Comparison of ENCODE assay signal across 24 cellular contexts in the genomic region with DNA sequence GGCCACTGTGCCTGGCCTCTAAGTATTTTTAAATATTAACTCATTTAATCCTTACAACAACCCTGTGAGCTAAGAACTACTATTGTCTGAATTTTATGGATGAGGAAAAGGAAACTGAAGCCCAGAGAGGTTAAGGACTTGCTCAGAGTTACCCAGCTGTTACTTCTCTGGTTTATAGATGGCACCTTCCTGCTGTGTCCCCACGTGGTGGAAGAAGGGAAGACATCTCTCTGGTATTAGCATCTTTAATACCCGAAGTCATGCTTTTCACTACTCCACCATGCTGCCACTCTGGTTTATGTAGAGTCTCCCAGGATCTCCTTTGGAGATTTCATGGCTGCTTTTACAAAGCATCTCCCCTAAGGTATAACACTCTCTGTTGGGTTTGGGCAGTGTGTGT.
A peak's percentile ranks its signal among the peaks of the same experiment; 100 is the strongest.
DNase-seq lines count a peak whose midpoint lies in the region; ATAC-seq, FAIRE-seq and TF ChIP-seq lines count a peak whose summit lies in the region.
"Had no signal": no experiment of that assay in that cellular context is flagged by ENCODE, and none has a peak within 500 bp of the region (broad histone marks: within the 10 kb centered on the region; RNA-seq: fewer than 3 reads in every experiment).

No MANE protein-coding gene starts in this region.

- no peak for FAIRE-seq in GM19239 (lab: Jason Lieb, UNC)
- FAIRE-seq: bronchial epithelial cell, GM18507, H54 had no signal

- H3K9ac ChIP-seq in MM.1S (ENCODE audit: low read length) (no peak overlapping the region), endodermal cell (ENCODE audit: extremely low read depth, low read length, poor library complexity, severe bottlenecking) (no peak overlapping the region)

- H3K27me3 ChIP-seq in MM.1S (replicated peaks; ENCODE audit: insufficient read depth, low read length): no peaks in the 10 kb centered on the region
- H3K27me3 ChIP-seq in endodermal cell (ENCODE audit: control insufficient read depth, insufficient read depth, low read length, poor library complexity, severe bottlenecking): no peaks in the 10 kb centered on the region
- H3K27me3 ChIP-seq: upper lobe of right lung had no signal

- WGBS in endodermal cell (ENCODE audit: insufficient coverage in 1 of 2, insufficient read length in 1 of 2), 2 experiments: 75 to 88% methylated on average over 1 to 2 of the region's 2 CpGs

- H3K27ac ChIP-seq in 22Rv1 (no peak overlapping the region), MM.1S (ENCODE audit: low read length) (no peak overlapping the region), endodermal cell (ENCODE audit: low read depth, low read length) (no peak overlapping the region)
- H3K27ac ChIP-seq: psoas muscle, upper lobe of right lung had no signal

- H3K9me2 ChIP-seq in MM.1S (replicated peaks; ENCODE audit: insufficient read depth, low read length): no peaks in the 10 kb centered on the region

- H4K20me1 ChIP-seq in MM.1S (ENCODE audit: insufficient read depth, low read length): no peaks in the 10 kb centered on the region

- H3K4me3 Mint-ChIP-seq in endodermal cell: no peak overlapping the region
- H3K4me3 Mint-ChIP-seq: activated CD8-positive, alpha-beta T cell treated with anti-CD3 and anti-CD28 coated beads for 36 hours; activated naive CD4-positive, alpha-beta T cell treated with anti-CD3 and anti-CD28 coated beads for 36 hours had no signal

- no peak overlapping the region for H3K4me3 ChIP-seq in MM.1S (ENCODE audit: low read length)
- no peak overlapping the region for H3K4me3 ChIP-seq in endodermal cell (ENCODE audit: low read length)
- H3K4me3 ChIP-seq: psoas muscle, upper lobe of right lung had no signal

- no peak overlapping the region for H3K27ac Mint-ChIP-seq in endodermal cell
- H3K27ac Mint-ChIP-seq: activated CD8-positive, alpha-beta T cell treated with anti-CD3 and anti-CD28 coated beads for 36 hours; activated naive CD4-positive, alpha-beta T cell treated with anti-CD3 and anti-CD28 coated beads for 36 hours had no signal

- H3K79me2 ChIP-seq in MM.1S (ENCODE audit: low read length): no peaks in the 10 kb centered on the region

- H3K36me3 ChIP-seq in MM.1S (replicated peaks; ENCODE audit: insufficient read depth, low read length) (no peaks in the 10 kb centered on the region), endodermal cell (ENCODE audit: control insufficient read depth, insufficient read depth, low read length) (no peaks in the 10 kb centered on the region)
- H3K36me3 ChIP-seq: upper lobe of right lung had no signal

- no peaks in the 10 kb centered on the region for H3K27me3 Mint-ChIP-seq in endodermal cell (ENCODE audit: insufficient read depth)
- H3K27me3 Mint-ChIP-seq: activated CD8-positive, alpha-beta T cell treated with anti-CD3 and anti-CD28 coated beads for 36 hours had no signal

- no peaks in the 10 kb centered on the region for H3K4me1 Mint-ChIP-seq in endodermal cell

- peaks cover 2% of the 10 kb centered on the region for H3K9me3 Mint-ChIP-seq in endodermal cell
- H3K9me3 Mint-ChIP-seq: activated CD8-positive, alpha-beta T cell treated with anti-CD3 and anti-CD28 coated beads for 36 hours; activated naive CD4-positive, alpha-beta T cell treated with anti-CD3 and anti-CD28 coated beads for 36 hours had no signal

- peaks cover 44% of the 10 kb centered on the region for H3K4me1 ChIP-seq in MM.1S (ENCODE audit: low read length)
- no peaks in the 10 kb centered on the region for H3K4me1 ChIP-seq in endodermal cell (ENCODE audit: control insufficient read depth, insufficient read depth, low read length)

- TF ChIP-seq CTCF in 22Rv1 (IDR thresholded peaks at IDR 0.05) (peak; percentile 9; the same call in 1 of the 2 replicates), MM.1S (IDR thresholded peaks at IDR 0.05; ENCODE audit: low read length) (peak; percentile 20), endodermal cell (conservative IDR thresholded peaks at IDR 0.05) (peak; percentile 25)

- H3F3A ChIP-seq in MM.1S (ENCODE audit: insufficient read depth, low read length): peaks cover 44% of the 10 kb centered on the region

- DNase-seq in ELR (ENCODE audit: low read depth) (peak; percentile 28), MM.1S (no peak), endodermal cell (no peak), GM19239 (ENCODE audit: insufficient read length, low spot score) (no peak)
- no peak for DNase-seq in activated CD4-positive, alpha-beta T cell treated with anti-CD3 and anti-CD28 coated beads for 1 hour
- DNase-seq: activated CD8-positive, alpha-beta T cell treated with anti-CD3 and anti-CD28 coated beads for 36 hours; activated naive CD4-positive, alpha-beta T cell treated with anti-CD3 and anti-CD28 coated beads for 36 hours; activated T-cell treated with anti-CD3 and anti-CD28 coated beads, Interleukin-2, amount 50 U/mL, for 1 hour; amniotic stem cell; DMS79 treated with DMSO at 0.1 percent for 48 hours; foreskin fibroblast; NCI-H187; OCI-M1; psoas muscle; SHP77 treated with DMSO at 0.1 percent for 48 hours; substantia nigra; upper lobe of right lung had no signal

- no peak overlapping the region for H3K4me2 ChIP-seq in MM.1S (ENCODE audit: low read depth, low read length)

- no peak for ATAC-seq in HG02610 (IDR thresholded peaks at IDR 0.05; ENCODE audit: unreplicated experiment)
- ATAC-seq in GM21528 (IDR thresholded peaks at IDR 0.05; ENCODE audit: low FRiP score, unreplicated experiment): no peak
- ATAC-seq: activated CD4-positive, CD25-positive, alpha-beta regulatory T cell treated with anti-CD3 and anti-CD28 coated beads, Interleukin-2, amount 50 U/mL, for 24 hours; activated CD8-positive, alpha-beta T cell treated with anti-CD3 and anti-CD28 coated beads for 36 hours; psoas muscle; upper lobe of right lung had no signal

- H3K9me3 ChIP-seq in MM.1S (replicated peaks; ENCODE audit: insufficient read depth, low read length) (no peaks in the 10 kb centered on the region), endodermal cell (ENCODE audit: control insufficient read depth, low read length) (no peaks in the 10 kb centered on the region)
- H3K9me3 ChIP-seq: psoas muscle, upper lobe of right lung had no signal

- no peaks in the 10 kb centered on the region for H3K36me3 Mint-ChIP-seq in endodermal cell (ENCODE audit: low read depth)

- no peak overlapping the region for H2AFZ ChIP-seq in MM.1S (ENCODE audit: low read length)
